20 cellular contexts compared by ENCODE assay signal in the genomic region with DNA sequence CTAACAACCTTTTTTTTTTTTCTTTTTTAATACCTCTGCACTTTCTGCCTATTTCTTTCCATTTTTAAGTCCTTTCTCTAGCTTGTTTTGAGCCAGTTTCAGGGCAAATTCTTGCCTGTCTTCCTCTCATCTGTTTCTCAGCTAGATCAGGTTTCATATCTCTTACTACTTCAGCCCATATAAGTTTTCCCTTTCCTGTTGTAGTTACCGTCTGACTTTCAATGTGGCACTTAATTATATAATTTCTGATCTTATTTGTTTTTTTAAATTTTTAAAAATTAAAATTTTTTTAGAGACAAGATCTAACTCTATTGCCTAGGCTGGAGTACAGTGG.
A peak's percentile ranks its signal among the peaks of the same experiment; 100 is the strongest.
DNase-seq lines count a peak whose midpoint lies in the region; ATAC-seq and TF ChIP-seq lines count a peak whose summit lies in the region.
"Had no signal": no experiment of that assay in that cellular context is flagged by ENCODE, and none has a peak within 500 bp of the region (broad histone marks: within the 10 kb centered on the region; RNA-seq: fewer than 3 reads in every experiment).

No MANE protein-coding gene starts in this region.

- H3K4me1 ChIP-seq in ACC112 (ENCODE audit: control insufficient read depth, insufficient read depth, low read length, unreplicated experiment) (peaks cover 51% of the 10 kb centered on the region), HEK293 (ENCODE audit: control insufficient read depth, insufficient read depth, low read length) (peaks cover 9% of the 10 kb centered on the region), hepatocyte (ENCODE audit: insufficient read depth) (peaks cover 19% of the 10 kb centered on the region)
- H3K4me1 ChIP-seq: vagina had no signal

- no peaks in the 10 kb centered on the region for H3K9me2 ChIP-seq in hepatocyte (replicated peaks; ENCODE audit: insufficient read depth)

- CTCF ChIA-PET in HEK293 (lab: Yijun Ruan, JAX) = no interaction called here

- H3K27ac ChIP-seq in ACC112 (ENCODE audit: low read depth, low read length) (peak overlapping the region; percentile 90), HEK293 (ENCODE audit: extremely low read depth, low read depth, low read length) (no peak overlapping the region), hepatocyte (peak overlapping the region; percentile 50)
- H3K27ac ChIP-seq: sigmoid colon, vagina had no signal

- 53% methylated on average over 1 of the region's 1 CpG for WGBS in hepatocyte (ENCODE audit: low lambda C conversion rate, missing lambda C conversion rate)

- H3K27me3 Mint-ChIP-seq in activated T-helper 1 cell treated with anti-CD3 and anti-CD28 coated beads, Interleukin-12 subunit alpha, Interleukin-12 subunit beta, Interleukin-2, Interleukin-4 antibody, amounts not matched to agents 30 ng/mL and 10 ng/mL and 1 ng/mL, durations not matched to agents 14 hours and 24 hours and 36 hours (ENCODE audit: insufficient read depth) = no peaks in the 10 kb centered on the region
- H3K27me3 Mint-ChIP-seq: activated naive CD8-positive, alpha-beta T cell treated with anti-CD3 and anti-CD28 coated beads, Interleukin-2, amount 10 ng/mL, durations not matched to agents 7 days and 5 days; IgD-negative memory B cell had no signal

- H3K9me3 ChIP-seq in HEK293 (ENCODE audit: control insufficient read depth, insufficient read depth, low read depth, low read length) = no peaks in the 10 kb centered on the region
- no peaks in the 10 kb centered on the region for H3K9me3 ChIP-seq in hepatocyte (ENCODE audit: low read depth)
- H3K9me3 ChIP-seq: sigmoid colon, SJSA1, vagina had no signal

- H3K4me3 ChIP-seq in ACC112 (ENCODE audit: low read depth, low read length) (no peak overlapping the region), HEK293 (ENCODE audit: low read depth, low read length) (no peak overlapping the region), hepatocyte (no peak overlapping the region)
- H3K4me3 ChIP-seq: sigmoid colon, SJSA1, vagina had no signal

- H3K36me3 ChIP-seq in ACC112 (ENCODE audit: insufficient read depth, low read length) (no peaks in the 10 kb centered on the region), HEK293 (ENCODE audit: control insufficient read depth in 2 of 2, insufficient read depth in 1 of 2, low read length in 2 of 2) (no peaks in the 10 kb centered on the region), hepatocyte (replicated peaks; ENCODE audit: insufficient read depth, low read depth) (no peaks in the 10 kb centered on the region)
- H3K36me3 ChIP-seq: sigmoid colon, SJSA1, vagina had no signal

- no peak for DNase-seq in activated T-helper 1 cell treated with anti-CD3 and anti-CD28 coated beads, Interleukin-12 subunit alpha, Interleukin-12 subunit beta, Interleukin-2, Interleukin-4 antibody, amounts not matched to agents 30 ng/mL and 10 ng/mL and 1 ng/mL, durations not matched to agents 14 hours and 24 hours and 36 hours (ENCODE audit: low spot score)
- no peak for DNase-seq in hepatocyte (ENCODE audit: low spot score)
- no peak for DNase-seq in C1 segment of cervical spinal cord (lab: John Stamatoyannopoulos, UW)
- DNase-seq in NCI-H187 treated with DMSO at 0.1 percent for 48 hours (lab: John Stamatoyannopoulos, UW) = no peak
- DNase-seq: activated CD8-positive, alpha-beta memory T cell treated with anti-CD3 and anti-CD28 coated beads for 24 hours; activated naive CD8-positive, alpha-beta T cell treated with anti-CD3 and anti-CD28 coated beads, Interleukin-2, amount 10 ng/mL, durations not matched to agents 7 days and 5 days; DMS 273 treated with DMSO at 0.1 percent for 48 hours; islet precursor cell; NCI-H1105; NCI-H226; occipital lobe; sigmoid colon; stimulated activated naive CD4-positive, alpha-beta T cell had no signal

- H2AFZ ChIP-seq in ACC112 (ENCODE audit: low read length, unreplicated experiment) = peak overlapping the region; percentile 35
- no peak overlapping the region for H2AFZ ChIP-seq in hepatocyte

- H3K4me3 Mint-ChIP-seq in activated T-helper 1 cell treated with anti-CD3 and anti-CD28 coated beads, Interleukin-12 subunit alpha, Interleukin-12 subunit beta, Interleukin-2, Interleukin-4 antibody, amounts not matched to agents 30 ng/mL and 10 ng/mL and 1 ng/mL, durations not matched to agents 14 hours and 24 hours and 36 hours = no peak overlapping the region
- H3K4me3 Mint-ChIP-seq: activated naive CD8-positive, alpha-beta T cell treated with anti-CD3 and anti-CD28 coated beads, Interleukin-2, amount 10 ng/mL, durations not matched to agents 7 days and 5 days; IgD-negative memory B cell had no signal

- H3K79me2 ChIP-seq in ACC112 (ENCODE audit: control insufficient read depth, insufficient read depth, low read length, unreplicated experiment) (peaks cover 3% of the 10 kb centered on the region), hepatocyte (no peaks in the 10 kb centered on the region)

- H3K36me3 Mint-ChIP-seq in activated T-helper 1 cell treated with anti-CD3 and anti-CD28 coated beads, Interleukin-12 subunit alpha, Interleukin-12 subunit beta, Interleukin-2, Interleukin-4 antibody, amounts not matched to agents 30 ng/mL and 10 ng/mL and 1 ng/mL, durations not matched to agents 14 hours and 24 hours and 36 hours (ENCODE audit: low read depth) = no peaks in the 10 kb centered on the region
- H3K36me3 Mint-ChIP-seq: activated naive CD8-positive, alpha-beta T cell treated with anti-CD3 and anti-CD28 coated beads, Interleukin-2, amount 10 ng/mL, durations not matched to agents 7 days and 5 days; IgD-negative memory B cell had no signal

- H3K9me3 Mint-ChIP-seq in activated T-helper 1 cell treated with anti-CD3 and anti-CD28 coated beads, Interleukin-12 subunit alpha, Interleukin-12 subunit beta, Interleukin-2, Interleukin-4 antibody, amounts not matched to agents 30 ng/mL and 10 ng/mL and 1 ng/mL, durations not matched to agents 14 hours and 24 hours and 36 hours = peaks cover 3% of the 10 kb centered on the region
- H3K9me3 Mint-ChIP-seq: IgD-negative memory B cell had no signal

- no peaks in the 10 kb centered on the region for H3K27me3 ChIP-seq in ACC112 (ENCODE audit: insufficient read depth, low read length)
- H3K27me3 ChIP-seq in hepatocyte = no peaks in the 10 kb centered on the region
- H3K27me3 ChIP-seq: sigmoid colon, SJSA1, vagina had no signal

- peak overlapping the region; percentile 91 for H3K27ac Mint-ChIP-seq in activated T-helper 1 cell treated with anti-CD3 and anti-CD28 coated beads, Interleukin-12 subunit alpha, Interleukin-12 subunit beta, Interleukin-2, Interleukin-4 antibody, amounts not matched to agents 30 ng/mL and 10 ng/mL and 1 ng/mL, durations not matched to agents 14 hours and 24 hours and 36 hours
- H3K27ac Mint-ChIP-seq: activated naive CD8-positive, alpha-beta T cell treated with anti-CD3 and anti-CD28 coated beads, Interleukin-2, amount 10 ng/mL, durations not matched to agents 7 days and 5 days; IgD-negative memory B cell had no signal

- POLR2A ChIA-PET in HEK293 (lab: Yijun Ruan, JAX) = no interaction called here

- H4K20me1 ChIP-seq in hepatocyte (ENCODE audit: insufficient read depth, poor library complexity, severe bottlenecking) = no peaks in the 10 kb centered on the region

- ATAC-seq in HG03139 (IDR thresholded peaks at IDR 0.05; ENCODE audit: unreplicated experiment) (no peak), GM18517 (IDR thresholded peaks at IDR 0.05; ENCODE audit: unreplicated experiment) (no peak)

- no peak for TF ChIP-seq CTCF in HEK293 (tag by site-specific recombination; IDR thresholded peaks at IDR 0.05)
- no peak for TF ChIP-seq CTCF in hepatocyte (IDR thresholded peaks at IDR 0.05; ENCODE audit: poor library complexity)

- intact Hi-C loops in activated T-helper 1 cell treated with anti-CD3 and anti-CD28 coated beads, Interleukin-12 subunit alpha, Interleukin-12 subunit beta, Interleukin-2, Interleukin-4 antibody, amounts not matched to agents 30 ng/mL and 10 ng/mL and 1 ng/mL, durations not matched to agents 14 hours and 24 hours and 36 hours (cut with micrococcal nuclease) = loop anchor here (5.0 kb wide), 3 partner anchors 69 to 349 kb away; no protein-coding TSS in a partner anchor

- H3K4me1 Mint-ChIP-seq in activated T-helper 1 cell treated with anti-CD3 and anti-CD28 coated beads, Interleukin-12 subunit alpha, Interleukin-12 subunit beta, Interleukin-2, Interleukin-4 antibody, amounts not matched to agents 30 ng/mL and 10 ng/mL and 1 ng/mL, durations not matched to agents 14 hours and 24 hours and 36 hours (ENCODE audit: low read depth) = peaks cover 53% of the 10 kb centered on the region
- H3K4me1 Mint-ChIP-seq: IgD-negative memory B cell had no signal

- peak overlapping the region; percentile 10 for H3K4me2 ChIP-seq in hepatocyte

TF ChIP-seq in HEK293, 187 proteins besides CTCF, POLR2A, EP300 and RAD21:
- TF ChIP-seq PRDM1 (tag by site-specific recombination; IDR thresholded peaks at IDR 0.05) (0 out of 2 replicates have a peak, but pooled peaks have one; percentile 47), ZFP69B (tag by site-specific recombination; IDR thresholded peaks at IDR 0.05) (no peak)
- TF ChIP-seq, protein P1, sequence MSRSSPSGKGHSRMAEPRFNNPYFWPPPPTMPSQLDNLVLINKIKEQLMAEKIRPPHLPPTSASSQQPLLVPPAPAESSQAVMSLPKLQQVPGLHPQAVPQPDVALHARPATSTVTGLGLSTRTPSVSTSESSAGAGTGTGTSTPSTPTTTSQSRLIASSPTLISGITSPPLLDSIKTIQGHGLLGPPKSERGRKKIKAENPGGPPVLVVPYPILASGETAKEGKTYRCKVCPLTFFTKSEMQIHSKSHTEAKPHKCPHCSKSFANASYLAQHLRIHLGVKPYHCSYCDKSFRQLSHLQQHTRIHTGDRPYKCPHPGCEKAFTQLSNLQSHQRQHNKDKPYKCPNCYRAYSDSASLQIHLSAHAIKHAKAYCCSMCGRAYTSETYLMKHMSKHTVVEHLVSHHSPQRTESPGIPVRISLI (tag by site-specific recombination; IDR thresholded peaks at IDR 0.05) = no peak
TF ChIP-seq in HEK293: peak in this region for 1.
